In the genomic region with DNA sequence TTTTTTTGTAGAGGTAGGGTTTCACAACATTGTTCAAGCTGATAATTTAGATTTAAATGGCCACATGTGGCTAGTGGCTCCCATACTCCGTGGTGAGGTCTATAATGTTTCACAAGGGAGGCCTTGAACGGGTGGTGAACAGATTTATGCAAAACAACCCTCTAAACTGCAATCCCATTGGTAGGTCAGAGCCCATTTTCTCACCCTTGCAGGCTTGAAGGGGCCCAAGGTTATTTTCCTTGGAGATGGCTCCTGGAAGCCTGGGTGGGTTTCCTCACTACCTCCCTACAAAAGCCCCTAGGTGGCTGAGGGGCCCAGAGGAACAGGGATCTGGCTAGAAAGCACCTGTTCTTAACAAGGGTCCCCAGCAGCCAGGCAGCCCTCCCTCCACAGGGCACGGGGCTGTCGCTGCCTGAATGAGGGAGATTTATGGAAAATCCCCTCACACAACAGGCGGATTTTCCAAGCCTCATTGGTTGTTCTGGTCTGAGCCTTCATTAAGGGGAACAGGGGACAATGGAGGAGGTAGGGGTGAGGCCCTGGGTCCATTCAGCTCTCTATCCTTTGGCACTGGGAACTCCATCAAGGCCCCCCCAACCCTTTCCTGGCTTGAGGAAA, we compare ENCODE assay signal across 19 cellular contexts.
"Had no signal": no experiment of that assay in that cellular context is flagged by ENCODE, and none has a peak within 500 bp of the region (broad histone marks: within the 10 kb centered on the region; RNA-seq: fewer than 3 reads in every experiment).

No MANE protein-coding gene starts in this region.

- H3K27ac ChIP-seq: brain microvascular endothelial cell, epithelial cell of prostate, lower lobe of right lung, parathyroid adenoma had no signal

- H3K9ac ChIP-seq: parathyroid adenoma had no signal

- H3K27me3 Mint-ChIP-seq: activated naive CD8-positive, alpha-beta T cell; activated T-cell treated with anti-CD3 and anti-CD28 coated beads, Interleukin-2, amount 50 U/mL, for 24 hours had no signal

- FAIRE-seq: frontal cortex had no signal

- H3K36me3 Mint-ChIP-seq: activated naive CD8-positive, alpha-beta T cell; stimulated activated memory B cell treated with anti-CD40 and anti-IgM and Interleukin-4, amounts not matched to agents 10 μg/mL and 1 μg/mL and 100 μg/mL, for 72 hours had no signal

- H3K9me3 ChIP-seq: lower lobe of right lung, thyroid gland had no signal

- DNase-seq: activated CD4-positive, alpha-beta memory T cell treated with anti-CD3 and anti-CD28 coated beads, Interleukin-2, amount 10 ng/mL, durations not matched to agents 7 days and 5 days; activated CD4-positive, alpha-beta T cell treated with anti-CD3 and anti-CD28 coated beads for 36 hours; activated effector memory CD4-positive, alpha-beta T cell treated with anti-CD3 and anti-CD28 coated beads, Interleukin-2, amount 50 U/mL, for 16 hours; activated T-cell treated with anti-CD3 and anti-CD28 coated beads, Interleukin-2, amount 50 U/mL, for 24 hours; amygdala; brain microvascular endothelial cell; effector memory CD8-positive, alpha-beta T cell; head of caudate nucleus; lower lobe of right lung; midbrain; stimulated activated CD4-positive, alpha-beta T cell treated with anti-CD3 and anti-CD28 coated beads, Interleukin-2, amount 100 ng/mL, for 48 hours; T-helper 17 cell had no signal

- H3K36me3 ChIP-seq: brain microvascular endothelial cell, lower lobe of right lung, thyroid gland had no signal

- H3K27me3 ChIP-seq: brain microvascular endothelial cell, thyroid gland had no signal

- ATAC-seq: activated CD4-positive, alpha-beta T cell treated with anti-CD3 and anti-CD28 coated beads for 36 hours; effector memory CD8-positive, alpha-beta T cell; lower lobe of right lung; stimulated activated memory B cell treated with anti-CD40 and anti-IgM and Interleukin-4, amounts not matched to agents 10 μg/mL and 1 μg/mL and 100 μg/mL, for 72 hours; T-helper 17 cell had no signal

- H3K9me3 Mint-ChIP-seq: activated CD4-positive, alpha-beta memory T cell treated with anti-CD3 and anti-CD28 coated beads, Interleukin-2, amount 10 ng/mL, durations not matched to agents 7 days and 5 days; activated T-cell treated with anti-CD3 and anti-CD28 coated beads, Interleukin-2, amount 50 U/mL, for 24 hours; dendritic cell treated with granulocyte-macrophage colony-stimulating factor and Interleukin-4, amounts not matched to agents 40 ng/mL and 50 ng/mL, for 4 days; effector memory CD8-positive, alpha-beta T cell; stimulated activated memory B cell treated with anti-CD40 and anti-IgM and Interleukin-4, amounts not matched to agents 10 μg/mL and 1 μg/mL and 100 μg/mL, for 72 hours had no signal

- H3K79me2 ChIP-seq: parathyroid adenoma had no signal

- H2AFZ ChIP-seq: parathyroid adenoma had no signal

- H3K27ac Mint-ChIP-seq: activated CD4-positive, alpha-beta memory T cell treated with anti-CD3 and anti-CD28 coated beads, Interleukin-2, amount 10 ng/mL, durations not matched to agents 7 days and 5 days; activated CD4-positive, alpha-beta T cell treated with anti-CD3 and anti-CD28 coated beads for 36 hours; activated naive CD8-positive, alpha-beta T cell; activated T-cell treated with anti-CD3 and anti-CD28 coated beads, Interleukin-2, amount 50 U/mL, for 24 hours; dendritic cell treated with granulocyte-macrophage colony-stimulating factor and Interleukin-4, amounts not matched to agents 40 ng/mL and 50 ng/mL, for 4 days; effector memory CD8-positive, alpha-beta T cell; stimulated activated memory B cell treated with anti-CD40 and anti-IgM and Interleukin-4, amounts not matched to agents 10 μg/mL and 1 μg/mL and 100 μg/mL, for 72 hours; T-helper 17 cell had no signal

- H3K4me3 ChIP-seq: lower lobe of right lung, thyroid gland had no signal

- H3K4me1 Mint-ChIP-seq: activated CD4-positive, alpha-beta memory T cell treated with anti-CD3 and anti-CD28 coated beads, Interleukin-2, amount 10 ng/mL, durations not matched to agents 7 days and 5 days; activated CD4-positive, alpha-beta T cell treated with anti-CD3 and anti-CD28 coated beads for 36 hours; stimulated activated memory B cell treated with anti-CD40 and anti-IgM and Interleukin-4, amounts not matched to agents 10 μg/mL and 1 μg/mL and 100 μg/mL, for 72 hours; T-helper 17 cell had no signal

- H3K4me3 Mint-ChIP-seq: activated CD4-positive, alpha-beta memory T cell treated with anti-CD3 and anti-CD28 coated beads, Interleukin-2, amount 10 ng/mL, durations not matched to agents 7 days and 5 days; activated CD4-positive, alpha-beta T cell treated with anti-CD3 and anti-CD28 coated beads for 36 hours; activated naive CD8-positive, alpha-beta T cell; activated T-cell treated with anti-CD3 and anti-CD28 coated beads, Interleukin-2, amount 50 U/mL, for 24 hours; dendritic cell treated with granulocyte-macrophage colony-stimulating factor and Interleukin-4, amounts not matched to agents 40 ng/mL and 50 ng/mL, for 4 days; effector memory CD8-positive, alpha-beta T cell; stimulated activated memory B cell treated with anti-CD40 and anti-IgM and Interleukin-4, amounts not matched to agents 10 μg/mL and 1 μg/mL and 100 μg/mL, for 72 hours; T-helper 17 cell had no signal
